Comparison of ENCODE assay signal across 27 cellular contexts in genomic region chr2:111243295-111243694, GRCh38.
A peak's percentile ranks its signal among the peaks of the same experiment; 100 is the strongest.
DNase-seq lines count a peak whose midpoint lies in the region; ATAC-seq, FAIRE-seq and TF ChIP-seq lines count a peak whose summit lies in the region.
"Had no signal": no experiment of that assay in that cellular context is flagged by ENCODE, and none has a peak within 500 bp of the region (broad histone marks: within the 10 kb centered on the region; RNA-seq: fewer than 3 reads in every experiment).

No MANE protein-coding gene starts in this region.

- H3K4me3 Mint-ChIP-seq in memory B cell: no peak overlapping the region
- H3K4me3 Mint-ChIP-seq: CD14-positive monocyte; CD4-positive, alpha-beta memory T cell; CD4-positive, CD25-positive, alpha-beta regulatory T cell; CD8-positive, alpha-beta memory T cell had no signal

- no peak overlapping the region for H3K4me2 ChIP-seq in HepG2 (ENCODE audit: low read depth, low read length)
- H3K4me2 ChIP-seq in K562 (ENCODE audit: insufficient read depth, low read length): no peak overlapping the region
- H3K4me2 ChIP-seq: BLaER1 had no signal

- H3K79me2 ChIP-seq in HepG2 (ENCODE audit: insufficient read depth, low read length) (no peaks in the 10 kb centered on the region), K562 (ENCODE audit: control insufficient read depth, insufficient read depth, low read length) (no peaks in the 10 kb centered on the region)

- H3K9ac ChIP-seq in HepG2 (ENCODE audit: insufficient read depth, low read depth, low read length) (no peak overlapping the region), K562 (ENCODE audit: insufficient read depth in 1 of 2, low read depth in 2 of 2, low read length in 2 of 2) (no peak overlapping the region)
- H3K9ac ChIP-seq: BLaER1 had no signal

- CTCF ChIA-PET in HepG2 (lab: Yijun Ruan, JAX; ENCODE audit: low intra/inter-chr PET ratio, low total read pairs): no interaction called here
- CTCF ChIA-PET in K562 (lab: Yijun Ruan, JAX; ENCODE audit: low intra/inter-chr PET ratio): no interaction called here

- TF ChIP-seq POLR2A in HepG2 (IDR thresholded peaks at IDR 0.05; ENCODE audit: insufficient read depth in 1 of 2, low read depth in 2 of 2, low read length in 2 of 2): no peak
- no peak for TF ChIP-seq POLR2A in right lobe of liver (IDR thresholded peaks at IDR 0.05)
- no peak for TF ChIP-seq POLR2A in K562 (conservative IDR thresholded peaks at IDR 0.05)

- FAIRE-seq in HepG2 (lab: Jason Lieb, UNC) (no peak), K562 (lab: Jason Lieb, UNC) (no peak)
- FAIRE-seq: A204.1, GM12878, GM12892, GM18507 had no signal

- TF ChIP-seq RAD21 in HepG2 (CRISPR knock-in tag; IDR thresholded peaks at IDR 0.05) (no peak), K562 (CRISPR knock-in tag; conservative IDR thresholded peaks at IDR 0.05 in 1 of 2, IDR thresholded peaks at IDR 0.05 in 1 of 2) (no peak)

- H3K27ac ChIP-seq in HepG2 (ENCODE audit: extremely low read length, insufficient read depth, low read length): no peak overlapping the region
- no peak overlapping the region for H3K27ac ChIP-seq in right lobe of liver
- H3K27ac ChIP-seq in K562 (ENCODE audit: extremely low read depth, low read depth, low read length): no peak overlapping the region
- H3K27ac ChIP-seq: BLaER1 had no signal

- H3K27me3 ChIP-seq in HepG2 (ENCODE audit: control insufficient read depth in 1 of 2, insufficient read depth in 2 of 2, low read length in 2 of 2) (no peaks in the 10 kb centered on the region), right lobe of liver (no peaks in the 10 kb centered on the region), K562 (ENCODE audit: control insufficient read depth in 2 of 2, insufficient read depth in 2 of 2, low read length in 2 of 2) (no peaks in the 10 kb centered on the region)
- H3K27me3 ChIP-seq: BE2C, BLaER1 had no signal

- intact Hi-C loops in HepG2 (cut with micrococcal nuclease; ENCODE audit: unreplicated experiment) (no loop called here), right lobe of liver (cut with DNase I) (no loop called here), K562 (cut with micrococcal nuclease) (no loop called here)

- H3K27me3 Mint-ChIP-seq in memory B cell: no peaks in the 10 kb centered on the region
- H3K27me3 Mint-ChIP-seq: CD4-positive, alpha-beta memory T cell; CD4-positive, CD25-positive, alpha-beta regulatory T cell; CD8-positive, alpha-beta memory T cell had no signal

- H4K20me1 ChIP-seq in HepG2 (ENCODE audit: insufficient read depth, low read length) (no peaks in the 10 kb centered on the region), K562 (replicated peaks; ENCODE audit: control insufficient read depth, insufficient read depth, low read length) (no peaks in the 10 kb centered on the region; the same call in 1 of the 2 replicates)
- H4K20me1 ChIP-seq: BLaER1 had no signal

- H3K4me3 ChIP-seq in HepG2 (replicated peaks in 1 of 3; ENCODE audit: insufficient read depth in 1 of 3, low read depth in 2 of 3, low read length in 3 of 3) (no peak overlapping the region), right lobe of liver (no peak overlapping the region), K562 (no peak overlapping the region)
- H3K4me3 ChIP-seq: BLaER1, GM12878 had no signal

- ATAC-seq in HepG2: no peak
- no peak for ATAC-seq in right lobe of liver
- ATAC-seq in K562: no peak
- no peak for ATAC-seq in memory B cell (ENCODE audit: low read depth)
- ATAC-seq in HG03196 (IDR thresholded peaks at IDR 0.05; ENCODE audit: unreplicated experiment): no peak
- ATAC-seq: GM12878 had no signal

- no peaks in the 10 kb centered on the region for H3K9me1 ChIP-seq in K562 (ENCODE audit: control insufficient read depth, insufficient read depth, low read length)

- H3K27ac Mint-ChIP-seq in memory B cell: peak overlapping the region; percentile 1
- H3K27ac Mint-ChIP-seq: CD14-positive monocyte; CD4-positive, alpha-beta memory T cell had no signal

- no peak for TF ChIP-seq EP300 in HepG2 (IDR thresholded peaks at IDR 0.05; ENCODE audit: low read depth in 2 of 2, low read length in 2 of 2)
- no peak for TF ChIP-seq EP300 in HepG2 (CRISPR knock-in tag; IDR thresholded peaks at IDR 0.05; ENCODE audit: borderline replicate concordance)
- TF ChIP-seq EP300 in K562 (IDR thresholded peaks at IDR 0.05; ENCODE audit: low read length): no peak

- peaks cover 18% of the 10 kb centered on the region for H3K4me1 ChIP-seq in HepG2 (ENCODE audit: insufficient read depth, low read length)
- peaks cover 0 to 3% (median 0%) of the 10 kb centered on the region in 4 donors for H3K4me1 ChIP-seq in right lobe of liver
- no peaks in the 10 kb centered on the region for H3K4me1 ChIP-seq in K562 (replicated peaks in 1 of 2; ENCODE audit: control insufficient read depth in 2 of 2, insufficient read depth in 2 of 2, low read length in 2 of 2)
- H3K4me1 ChIP-seq: BE2C, BLaER1 had no signal

- TF ChIP-seq CTCF in HepG2 (CRISPR knock-in tag; IDR thresholded peaks at IDR 0.05): no peak
- no peak for TF ChIP-seq CTCF in right lobe of liver (IDR thresholded peaks at IDR 0.05)
- no peak for TF ChIP-seq CTCF in K562 (IDR thresholded peaks at IDR 0.05 in 2 of 3, conservative IDR thresholded peaks at IDR 0.05 in 1 of 3; ENCODE audit: insufficient read depth in 2 of 3, low read depth in 1 of 3, low read length in 3 of 3)

- H3K9me3 Mint-ChIP-seq in memory B cell: no peaks in the 10 kb centered on the region
- H3K9me3 Mint-ChIP-seq: CD4-positive, alpha-beta memory T cell; CD8-positive, alpha-beta memory T cell had no signal

- no peaks in the 10 kb centered on the region for H3K36me3 Mint-ChIP-seq in memory B cell
- H3K36me3 Mint-ChIP-seq: CD4-positive, alpha-beta memory T cell; CD4-positive, CD25-positive, alpha-beta regulatory T cell had no signal

- in situ Hi-C loops in HepG2 (cut with HindIII; ENCODE audit: extremely low pct_ligation_motif_present, low pct_unique_long_range_greater_than_20kb): no loop called here
- in situ Hi-C loops in K562 (cut with MboI): no loop called here

- no peaks in the 10 kb centered on the region for H3K4me1 Mint-ChIP-seq in memory B cell
- H3K4me1 Mint-ChIP-seq: CD4-positive, alpha-beta memory T cell; CD8-positive, alpha-beta memory T cell had no signal

- no peak for DNase-seq in HepG2 (ENCODE audit: low spot score)
- DNase-seq in right lobe of liver: no peak
- no peak for DNase-seq in K562 (ENCODE audit: extremely low read depth in 1 of 4, low spot score in 3 of 4)
- no peak for DNase-seq in memory B cell (ENCODE audit: low spot score in 2 of 2)
- no peak for DNase-seq in activated CD4-positive, CD25-positive, alpha-beta regulatory T cell treated with anti-CD3 and anti-CD28 coated beads, Interleukin-2, amount 50 U/mL, for 72 hours
- DNase-seq: 8988T; ACHN; BE2C; C1 segment of cervical spinal cord; CD4-positive, alpha-beta memory T cell; CD4-positive, CD25-positive, alpha-beta regulatory T cell; CD8-positive, alpha-beta memory T cell; COR-L47; DMS 273 treated with DMSO at 0.1 percent for 48 hours; DMS153; DMS53; DMS79; DND-41; EL; GDM1 had no signal

- H3K36me3 ChIP-seq in HepG2 (replicated peaks in 1 of 2; ENCODE audit: control insufficient read depth in 1 of 2, insufficient read depth in 2 of 2, low read length in 2 of 2) (peaks cover 2 to 11% of the 10 kb centered on the region in 2 experiments; a peak in 2 of 5 replicates), right lobe of liver (no peaks in the 10 kb centered on the region), K562 (ENCODE audit: control insufficient read depth, insufficient read depth, low read length) (peaks cover 29% of the 10 kb centered on the region)
- H3K36me3 ChIP-seq: BE2C, BLaER1 had no signal

- H3K9me3 ChIP-seq in HepG2 (ENCODE audit: low read length) (no peaks in the 10 kb centered on the region), right lobe of liver (no peaks in the 10 kb centered on the region), K562 (replicated peaks; ENCODE audit: control insufficient read depth, insufficient read depth, low read depth, low read length) (no peaks in the 10 kb centered on the region)
- H3K9me3 ChIP-seq: BE2C, BLaER1 had no signal

- POLR2A ChIA-PET in HepG2 (lab: Yijun Ruan, JAX) (no interaction called here), K562 (lab: Yijun Ruan, JAX) (no interaction called here)

- no TSS peak for BruUV-seq in HepG2 (replicated peaks; lab: Mats Ljungman, UMichigan)
- no TSS peak for BruUV-seq in K562 (replicated peaks; lab: Mats Ljungman, UMichigan)

- H2AFZ ChIP-seq in HepG2 (ENCODE audit: low read length): no peak overlapping the region
- H2AFZ ChIP-seq in K562 (ENCODE audit: low read depth, low read length): no peak overlapping the region

TF ChIP-seq in HepG2, 621 proteins besides CTCF, POLR2A, EP300 and RAD21:
- TF ChIP-seq ZNF276 (CRISPR knock-in tag; IDR thresholded peaks at IDR 0.05; ENCODE audit: low read depth) (no peak), IKZF1 (IDR thresholded peaks at IDR 0.05) (peak; percentile 62; the same call in 1 of the 2 replicates)

TF ChIP-seq in K562, 482 proteins besides CTCF, POLR2A, EP300 and RAD21:
- TF ChIP-seq GATAD2A (IDR thresholded peaks at IDR 0.05) (no peak), LARP7 (IDR thresholded peaks at IDR 0.05) (0 out of 2 replicates have a peak, but pooled peaks have one; percentile 44), ZNF512 (tag; IDR thresholded peaks at IDR 0.05) (peak; percentile 77)

Comparison
In these comparisons a context has a peak if more than half of its experiments do, and no peak if none do; other contexts are left out.
1. Of the 241 proteins assayed by ChIP-seq in both HepG2 and K562: peak only in HepG2: none; only in K562: ZNF512; in both: none; in neither: 240.